In genomic region chr5:141487131-141487530, GRCh38 we compare ENCODE assay signal across 26 cellular contexts. TPM values are rescaled to one million over a fixed set of nuclear protein-coding genes. Genes with fewer than 3 reads are reported as not detected.
"Had no signal": no experiment of that assay in that cellular context is flagged by ENCODE, and none has a peak within 500 bp of the region (broad histone marks: within the 10 kb centered on the region; RNA-seq: fewer than 3 reads in every experiment).

No MANE protein-coding gene starts in this region.

- H3K36me3 Mint-ChIP-seq: activated naive CD8-positive, alpha-beta T cell; natural killer cell; T-cell had no signal

- H3K36me3 ChIP-seq: adrenal gland, breast epithelium, thoracic aorta had no signal

- H3K27ac Mint-ChIP-seq: activated CD4-positive, alpha-beta memory T cell treated with anti-CD3 and anti-CD28 coated beads, Interleukin-2, amount 10 ng/mL, durations not matched to agents 7 days and 5 days; activated CD4-positive, alpha-beta T cell treated with anti-CD3 and anti-CD28 coated beads, Interleukin-2, amount 10 ng/mL, durations not matched to agents 24 days and 14 days; activated CD8-positive, alpha-beta memory T cell treated with anti-CD3 and anti-CD28 coated beads, Interleukin-2, amount 10 ng/mL, durations not matched to agents 7 days and 5 days; activated naive CD8-positive, alpha-beta T cell; activated T-helper 17 cell treated with anti-CD3 and anti-CD28 coated beads, Interleukin-2, amount 50 U/mL, for 72 hours; dendritic cell treated with granulocyte-macrophage colony-stimulating factor and Interleukin-4, amounts not matched to agents 40 ng/mL and 50 ng/mL, for 4 days; natural killer cell; stimulated activated naive B cell treated with anti-CD40 and anti-IgM and Interleukin-4, amounts not matched to agents 10 μg/mL and 1 μg/mL and 100 μg/mL, for 72 hours; T-helper 2 cell treated with Interferon-gamma antibody and Interleukin-4, amounts not matched to agents 5 μg/mL and 100 μg/mL, for 36 hours had no signal

- H2AFZ ChIP-seq: hepatocyte had no signal

- H3K27me3 ChIP-seq: adrenal gland, breast epithelium had no signal

- H3K9me3 Mint-ChIP-seq: activated CD4-positive, alpha-beta memory T cell treated with anti-CD3 and anti-CD28 coated beads, Interleukin-2, amount 10 ng/mL, durations not matched to agents 7 days and 5 days; activated CD4-positive, alpha-beta T cell treated with anti-CD3 and anti-CD28 coated beads, Interleukin-2, amount 10 ng/mL, durations not matched to agents 24 days and 14 days; activated T-helper 17 cell treated with anti-CD3 and anti-CD28 coated beads, Interleukin-2, amount 50 U/mL, for 72 hours; dendritic cell treated with granulocyte-macrophage colony-stimulating factor and Interleukin-4, amounts not matched to agents 40 ng/mL and 50 ng/mL, for 4 days; natural killer cell; stimulated activated naive B cell treated with anti-CD40 and anti-IgM and Interleukin-4, amounts not matched to agents 10 μg/mL and 1 μg/mL and 100 μg/mL, for 72 hours; T-cell; T-helper 2 cell treated with Interferon-gamma antibody and Interleukin-4, amounts not matched to agents 5 μg/mL and 100 μg/mL, for 36 hours had no signal

- ATAC-seq: activated CD4-positive, CD25-positive, alpha-beta regulatory T cell treated with anti-CD3 and anti-CD28 coated beads, Interleukin-2, amount 50 U/mL, for 24 hours; activated CD8-positive, alpha-beta memory T cell treated with anti-CD3 and anti-CD28 coated beads, Interleukin-2, amount 10 ng/mL, durations not matched to agents 7 days and 5 days; activated T-helper 17 cell treated with anti-CD3 and anti-CD28 coated beads, Interleukin-2, amount 50 U/mL, for 72 hours; left ventricle myocardium superior; natural killer cell; stimulated activated naive B cell treated with anti-CD40 and anti-IgM and Interleukin-4, amounts not matched to agents 10 μg/mL and 1 μg/mL and 100 μg/mL, for 72 hours; T-cell had no signal

- H3K4me2 ChIP-seq: hepatocyte had no signal

- H3K4me3 Mint-ChIP-seq: activated CD4-positive, alpha-beta memory T cell treated with anti-CD3 and anti-CD28 coated beads, Interleukin-2, amount 10 ng/mL, durations not matched to agents 7 days and 5 days; activated CD4-positive, alpha-beta T cell treated with anti-CD3 and anti-CD28 coated beads, Interleukin-2, amount 10 ng/mL, durations not matched to agents 24 days and 14 days; activated CD8-positive, alpha-beta memory T cell treated with anti-CD3 and anti-CD28 coated beads, Interleukin-2, amount 10 ng/mL, durations not matched to agents 7 days and 5 days; activated naive CD8-positive, alpha-beta T cell; activated T-helper 17 cell treated with anti-CD3 and anti-CD28 coated beads, Interleukin-2, amount 50 U/mL, for 72 hours; dendritic cell treated with granulocyte-macrophage colony-stimulating factor and Interleukin-4, amounts not matched to agents 40 ng/mL and 50 ng/mL, for 4 days; natural killer cell; stimulated activated naive B cell treated with anti-CD40 and anti-IgM and Interleukin-4, amounts not matched to agents 10 μg/mL and 1 μg/mL and 100 μg/mL, for 72 hours; T-helper 2 cell treated with Interferon-gamma antibody and Interleukin-4, amounts not matched to agents 5 μg/mL and 100 μg/mL, for 36 hours had no signal

- H3K9me3 ChIP-seq: adrenal gland, breast epithelium, thoracic aorta, upper lobe of left lung had no signal

- H3K4me3 ChIP-seq: adrenal gland, breast epithelium, hepatocyte, thoracic aorta, upper lobe of left lung had no signal

- DNase-seq: activated CD4-positive, alpha-beta memory T cell treated with anti-CD3 and anti-CD28 coated beads, Interleukin-2, amount 10 ng/mL, durations not matched to agents 7 days and 5 days; activated CD8-positive, alpha-beta memory T cell treated with anti-CD3 and anti-CD28 coated beads, Interleukin-2, amount 10 ng/mL, durations not matched to agents 7 days and 5 days; activated T-cell treated with anti-CD3 and anti-CD28 coated beads, Interleukin-2, amount 50 U/mL, for 1 hour; effector CD8-positive, alpha-beta T cell; foreskin melanocyte; left ventricle myocardium superior; mammary epithelial cell; midbrain; natural killer cell; retina; stimulated activated CD4-positive, alpha-beta T cell treated with anti-CD3 and anti-CD28 coated beads, Interleukin-2, amount 100 ng/mL, for 48 hours; stimulated activated CD8-positive, alpha-beta memory T cell treated with anti-CD3 and anti-CD28 coated beads, Interleukin-4, amount 100 ng/mL, for 48 hours; stimulated activated naive B cell treated with anti-CD40 and anti-IgM and Interleukin-4, amounts not matched to agents 10 μg/mL and 1 μg/mL and 100 μg/mL, for 72 hours; T-cell had no signal

- H3K4me1 Mint-ChIP-seq: activated T-helper 17 cell treated with anti-CD3 and anti-CD28 coated beads, Interleukin-2, amount 50 U/mL, for 72 hours had no signal

- H3K27ac ChIP-seq: breast epithelium, hepatocyte, thoracic aorta, upper lobe of left lung, VCaP had no signal

RNA-seq across cellular contexts. Expression of gene PCDHGC5, which starts 1.8 kb away (rescaled TPM):
- total RNA-seq: activated CD4-positive, alpha-beta memory T cell treated with anti-CD3 and anti-CD28 coated beads, Interleukin-2, amount 10 ng/mL, durations not matched to agents 7 days and 5 days; activated CD4-positive, alpha-beta T cell treated with anti-CD3 and anti-CD28 coated beads, Interleukin-2, amount 10 ng/mL, durations not matched to agents 24 days and 14 days; activated CD8-positive, alpha-beta memory T cell treated with anti-CD3 and anti-CD28 coated beads, Interleukin-2, amount 10 ng/mL, durations not matched to agents 7 days and 5 days; activated T-helper 17 cell treated with anti-CD3 and anti-CD28 coated beads, Interleukin-2, amount 50 U/mL, for 72 hours; T-cell had no signal

RNA-seq across cellular contexts. Expression of gene PCDHGC4, which starts 2.3 kb away (rescaled TPM):
- total RNA-seq: activated CD4-positive, alpha-beta memory T cell treated with anti-CD3 and anti-CD28 coated beads, Interleukin-2, amount 10 ng/mL, durations not matched to agents 7 days and 5 days; activated CD4-positive, alpha-beta T cell treated with anti-CD3 and anti-CD28 coated beads, Interleukin-2, amount 10 ng/mL, durations not matched to agents 24 days and 14 days; activated CD8-positive, alpha-beta memory T cell treated with anti-CD3 and anti-CD28 coated beads, Interleukin-2, amount 10 ng/mL, durations not matched to agents 7 days and 5 days; activated T-helper 17 cell treated with anti-CD3 and anti-CD28 coated beads, Interleukin-2, amount 50 U/mL, for 72 hours had no signal

RNA-seq across cellular contexts. Expression of gene PCDHGC3, which starts 11.4 kb away (rescaled TPM):
- total RNA-seq: activated CD4-positive, alpha-beta memory T cell treated with anti-CD3 and anti-CD28 coated beads, Interleukin-2, amount 10 ng/mL, durations not matched to agents 7 days and 5 days; activated CD8-positive, alpha-beta memory T cell treated with anti-CD3 and anti-CD28 coated beads, Interleukin-2, amount 10 ng/mL, durations not matched to agents 7 days and 5 days had no signal

RNA-seq across cellular contexts. Expression of gene PCDHGA12, which starts 56.8 kb away (rescaled TPM):
- total RNA-seq: activated CD4-positive, alpha-beta memory T cell treated with anti-CD3 and anti-CD28 coated beads, Interleukin-2, amount 10 ng/mL, durations not matched to agents 7 days and 5 days; activated T-helper 17 cell treated with anti-CD3 and anti-CD28 coated beads, Interleukin-2, amount 50 U/mL, for 72 hours had no signal
